18 cellular contexts compared by ENCODE assay signal in the genomic region with DNA sequence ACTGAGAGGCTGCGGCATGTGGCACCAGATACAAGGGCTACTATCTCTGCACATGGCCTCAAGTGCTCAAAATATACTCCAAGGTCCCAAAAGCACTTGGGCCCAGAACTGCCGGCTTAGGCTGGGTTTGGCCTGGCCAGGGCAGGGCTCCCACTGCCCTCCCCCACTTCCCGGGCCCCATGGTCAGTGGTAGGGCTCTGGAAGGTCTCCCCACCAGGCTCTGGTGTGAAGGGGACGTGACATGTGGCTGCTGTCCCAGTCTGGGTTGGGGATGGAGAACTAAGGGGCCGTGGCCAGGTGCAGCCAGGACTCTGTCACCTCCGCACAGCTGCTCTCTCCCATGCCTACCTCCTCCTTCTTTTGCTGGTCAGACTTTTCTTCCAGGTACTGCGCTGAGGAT.
"Had no signal": no experiment of that assay in that cellular context is flagged by ENCODE, and none has a peak within 500 bp of the region (broad histone marks: within the 10 kb centered on the region; RNA-seq: fewer than 3 reads in every experiment).

No MANE protein-coding gene starts in this region.

- DNase-seq: IMR-90, Kasumi-1, MM.1S, NCI-H1092 treated with DMSO at 0.1 percent for 48 hours, NCI-H1436, NCI-H187, NCI-H2029, NCI-H2081 treated with DMSO at 0.1 percent for 48 hours, NCI-H2171 treated with DMSO at 0.1 percent for 48 hours, NCI-H524, NCI-H69, NCI-H774, SHP77 treated with DMSO at 0.1 percent for 48 hours, SJCRH30 had no signal

- H3K4me3 ChIP-seq: SJCRH30 had no signal

- H3K27ac ChIP-seq: KMS-11, SJCRH30 had no signal

- H3K4me2 ChIP-seq: KMS-11 had no signal

- H3K27me3 ChIP-seq: SJCRH30 had no signal

- H3K9me3 ChIP-seq: SJCRH30 had no signal

- H3K4me1 ChIP-seq: SJCRH30 had no signal

- H3K9ac ChIP-seq: KMS-11 had no signal

- ATAC-seq: Right ventricle myocardium inferior, SK-N-SH treated with all-trans-retinoic acid at 6 μM for 48 hours had no signal

- FAIRE-seq: RCC 7860 had no signal
